Comparison of ENCODE assay signal across 7 cellular contexts in genomic region chr5:67373518-67373917, GRCh38.
"Had no signal": no experiment of that assay in that cellular context is flagged by ENCODE, and none has a peak within 500 bp of the region (broad histone marks: within the 10 kb centered on the region; RNA-seq: fewer than 3 reads in every experiment).

No MANE protein-coding gene starts in this region.

- H3K36me3 ChIP-seq: HAP-1 had no signal

- H3K9ac ChIP-seq: KMS-11 had no signal

- H3K9me3 Mint-ChIP-seq: IgD-negative memory B cell had no signal

- H3K4me3 Mint-ChIP-seq: IgD-negative memory B cell had no signal

- ATAC-seq: HCT116 had no signal

- H3K4me2 ChIP-seq: KMS-11 had no signal

- H3K9me3 ChIP-seq: HAP-1 had no signal

- H3K36me3 Mint-ChIP-seq: IgD-negative memory B cell had no signal

- H3K4me3 ChIP-seq: HAP-1 had no signal

- DNase-seq: GOT3, H7, KBM-7 had no signal

- H3K4me1 ChIP-seq: HAP-1 had no signal

- H3K27ac Mint-ChIP-seq: IgD-negative memory B cell had no signal

- H3K27ac ChIP-seq: KMS-11 had no signal
